13 cellular contexts compared by ENCODE assay signal in genomic region chr6:35371494-35372262, GRCh38. TPM values are rescaled to one million over a fixed set of nuclear protein-coding genes. Genes with fewer than 3 reads are reported as not detected.
DNase-seq lines count a peak whose midpoint lies in the region; ATAC-seq and TF ChIP-seq lines count a peak whose summit lies in the region.
"Had no signal": no experiment of that assay in that cellular context is flagged by ENCODE, and none has a peak within 500 bp of the region (broad histone marks: within the 10 kb centered on the region; RNA-seq: fewer than 3 reads in every experiment).

No MANE protein-coding gene starts in this region.

- H3K79me2 ChIP-seq in OCI-LY3 (ENCODE audit: low read length), result no peaks in the 10 kb centered on the region; the same call in 1 of the 2 replicates

- peak overlapping the region; percentile 55 for H3K4me2 ChIP-seq in OCI-LY3 (ENCODE audit: low read length)

- H3K27me3 ChIP-seq in CD8-positive, alpha-beta memory T cell (ENCODE audit: insufficient read depth, low read length, poor library complexity, severe bottlenecking), result no peaks in the 10 kb centered on the region
- H3K27me3 ChIP-seq in OCI-LY3 (ENCODE audit: low read depth, low read length), result no peaks in the 10 kb centered on the region
- H3K27me3 ChIP-seq in neutrophil, result no peaks in the 10 kb centered on the region
- H3K27me3 ChIP-seq: ascending aorta had no signal

- POLR2A ChIA-PET in CD8-positive, alpha-beta memory T cell (lab: Charles Lee), result no interaction called here

- peak overlapping the region in 5 of 7 donors; percentile 21 to 76 (median 37) for H3K4me3 Mint-ChIP-seq in CD8-positive, alpha-beta memory T cell
- H3K4me3 Mint-ChIP-seq in effector memory CD8-positive, alpha-beta T cell, result peak overlapping the region; percentile 63 to 66
- H3K4me3 Mint-ChIP-seq: endodermal cell had no signal

- no peaks in the 10 kb centered on the region for H3K9me3 ChIP-seq in CD8-positive, alpha-beta memory T cell (ENCODE audit: low read length)
- H3K9me3 ChIP-seq in OCI-LY3 (ENCODE audit: insufficient read depth, low read length) (no peaks in the 10 kb centered on the region), neutrophil (no peaks in the 10 kb centered on the region)
- H3K9me3 ChIP-seq: ascending aorta had no signal

- peak overlapping the region; percentile 13; the same call in 1 of the 2 replicates for H3K9ac ChIP-seq in OCI-LY3 (ENCODE audit: low read length)

- peaks cover 6 to 11% (median 7%) of the 10 kb centered on the region in 3 donors for H3K36me3 Mint-ChIP-seq in CD8-positive, alpha-beta memory T cell
- peaks cover 2% of the 10 kb centered on the region for H3K36me3 Mint-ChIP-seq in effector memory CD8-positive, alpha-beta T cell (ENCODE audit: insufficient read depth)

- peaks cover 39% of the 10 kb centered on the region for H3K4me1 ChIP-seq in CD8-positive, alpha-beta memory T cell (ENCODE audit: insufficient read depth, low read length)
- peaks cover 38% of the 10 kb centered on the region for H3K4me1 ChIP-seq in OCI-LY3 (ENCODE audit: low read length)
- peaks cover 39 to 43% of the 10 kb centered on the region in 2 experiments for H3K4me1 ChIP-seq in neutrophil (ENCODE audit: control insufficient read depth in 1 of 2, insufficient read depth in 1 of 2, low read depth in 1 of 2, low read length in 1 of 2)

- H3K36me3 ChIP-seq in CD8-positive, alpha-beta memory T cell (ENCODE audit: insufficient read depth, low read length), result no peaks in the 10 kb centered on the region
- H3K36me3 ChIP-seq in OCI-LY3 (replicated peaks; ENCODE audit: low read depth, low read length), result no peaks in the 10 kb centered on the region
- H3K36me3 ChIP-seq in neutrophil, result no peaks in the 10 kb centered on the region
- H3K36me3 ChIP-seq: ascending aorta had no signal

- no peak for ATAC-seq in effector memory CD8-positive, alpha-beta T cell (replicated peaks)
- no peak for ATAC-seq in HG03439 (IDR thresholded peaks at IDR 0.05; ENCODE audit: unreplicated experiment)

- no peak overlapping the region for H3K4me3 ChIP-seq in CD8-positive, alpha-beta memory T cell (ENCODE audit: low read length)
- H3K4me3 ChIP-seq in OCI-LY3 (ENCODE audit: low read length) (peak overlapping the region; percentile 34; the same call in 1 of the 2 replicates), neutrophil (ENCODE audit: low read depth in 1 of 2, low read length in 1 of 2) (peak overlapping the region; percentile 6 to 47)
- H3K4me3 ChIP-seq: ascending aorta had no signal

- peak overlapping the region in 7 of 8 donors; percentile 5 to 88 (median 47) for H3K27ac Mint-ChIP-seq in CD8-positive, alpha-beta memory T cell
- H3K27ac Mint-ChIP-seq in effector memory CD8-positive, alpha-beta T cell, result peak overlapping the region; percentile 46 to 92
- H3K27ac Mint-ChIP-seq: endodermal cell had no signal

- TF ChIP-seq CTCF in OCI-LY3 (IDR thresholded peaks at IDR 0.05; ENCODE audit: low read depth, low read length) (no peak), neutrophil (IDR thresholded peaks at IDR 0.05) (no peak)

- 0 out of 2 replicates have a peak overlapping the region, but pooled peaks have one; percentile 39 for H2AFZ ChIP-seq in OCI-LY3 (ENCODE audit: low read depth, low read length)

- no peaks in the 10 kb centered on the region for H4K20me1 ChIP-seq in OCI-LY3 (ENCODE audit: insufficient read depth, low read length)

- no peak for DNase-seq in CD8-positive, alpha-beta memory T cell
- no peak for DNase-seq in effector memory CD8-positive, alpha-beta T cell
- no peak for DNase-seq in SIG-M5 treated with dmso at 0.1 percent for 504 hours (lab: John Stamatoyannopoulos, UW; ENCODE audit: unreplicated experiment)
- no peak for DNase-seq in T1000 (lab: John Stamatoyannopoulos, UW)
- no peak for DNase-seq in central memory CD4-positive, alpha-beta T cell
- DNase-seq: activated CD8-positive, alpha-beta memory T cell treated with anti-CD3 and anti-CD28 coated beads for 24 hours; endodermal cell; NCI-H187; NK-92 treated with Interleukin-12 subunit alpha and Interleukin-12 subunit beta, amount 100 ng/mL, for 24 hours had no signal

- H3K27ac ChIP-seq in CD8-positive, alpha-beta memory T cell (ENCODE audit: low read depth, low read length), result no peak overlapping the region
- H3K27ac ChIP-seq in OCI-LY3 (ENCODE audit: low read length), result peak overlapping the region; percentile 43
- peak overlapping the region; percentile 85 for H3K27ac ChIP-seq in neutrophil

- H3K4me1 Mint-ChIP-seq in CD8-positive, alpha-beta memory T cell, result peaks cover 55 to 71% (median 62%) of the 10 kb centered on the region in 3 donors
- H3K4me1 Mint-ChIP-seq in effector memory CD8-positive, alpha-beta T cell (ENCODE audit: low read depth in 2 of 2), result peaks cover 39 to 42% of the 10 kb centered on the region in 2 donors
- H3K4me1 Mint-ChIP-seq: endodermal cell had no signal

- H3K27me3 Mint-ChIP-seq in CD8-positive, alpha-beta memory T cell, result no peaks in the 10 kb centered on the region
- H3K27me3 Mint-ChIP-seq in effector memory CD8-positive, alpha-beta T cell, result no peaks in the 10 kb centered on the region

- no peaks in the 10 kb centered on the region for H3K9me3 Mint-ChIP-seq in CD8-positive, alpha-beta memory T cell
- no peaks in the 10 kb centered on the region for H3K9me3 Mint-ChIP-seq in effector memory CD8-positive, alpha-beta T cell
- H3K9me3 Mint-ChIP-seq: endodermal cell had no signal

- CTCF ChIA-PET in CD8-positive, alpha-beta memory T cell (lab: Charles Lee), result interaction anchor here (1.2 to 1.5 kb wide), 2 partner anchors 18 to 131 kb away, joined by 3 read pairs; no protein-coding TSS in a partner anchor

RNA-seq across cellular contexts. Expression of gene PPARD, which starts 29.3 kb away (rescaled TPM):
- 10 to 100 TPM; 14.8 to 16.2 TPM for total RNA-seq in CD8-positive, alpha-beta memory T cell
- 7.7 TPM for polyA plus RNA-seq in CD8-positive, alpha-beta memory T cell
